Comparison of ENCODE assay signal across 15 cellular contexts in the genomic region with DNA sequence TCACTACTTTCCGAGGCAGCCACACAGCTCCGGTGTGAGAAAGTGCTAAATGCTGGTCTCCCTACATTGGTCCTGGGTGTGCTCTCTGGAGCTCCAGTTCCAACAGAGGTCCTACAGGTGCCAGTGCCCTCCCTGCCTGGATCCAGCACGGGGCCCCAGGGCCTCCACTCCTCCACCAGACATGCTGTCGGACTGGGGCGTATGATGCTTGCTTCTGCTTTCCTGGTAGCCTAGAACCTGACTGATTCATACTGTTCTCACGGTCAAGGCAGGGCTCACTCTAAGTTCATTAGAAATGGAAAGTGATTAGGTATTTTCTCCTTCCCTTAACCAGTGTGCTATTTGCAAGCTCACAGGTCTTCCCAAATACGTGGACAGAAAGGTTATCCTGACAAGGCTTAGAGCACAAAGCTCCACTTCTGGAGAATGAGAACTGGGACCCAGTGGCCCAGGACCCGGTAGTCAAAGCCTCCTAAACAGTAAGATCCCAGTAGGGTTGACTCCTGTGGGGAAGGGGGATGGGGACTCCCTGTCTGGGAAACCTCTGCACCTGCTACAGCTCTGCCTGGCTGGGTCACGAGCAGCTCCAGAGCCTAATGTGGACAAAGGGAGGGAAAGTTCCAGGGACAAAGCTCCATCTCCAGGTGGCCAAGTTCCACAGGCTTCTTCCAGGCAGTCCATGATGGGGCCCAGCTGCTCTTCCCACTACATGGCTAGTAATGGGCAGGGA.
DNase-seq lines count a peak whose midpoint lies in the region; ATAC-seq and TF ChIP-seq lines count a peak whose summit lies in the region.
"Had no signal": no experiment of that assay in that cellular context is flagged by ENCODE, and none has a peak within 500 bp of the region (broad histone marks: within the 10 kb centered on the region; RNA-seq: fewer than 3 reads in every experiment).

No MANE protein-coding gene starts in this region.

- ATAC-seq in GM18861 (IDR thresholded peaks at IDR 0.05; ENCODE audit: unreplicated experiment) (peak; percentile 66), GM21526 (IDR thresholded peaks at IDR 0.05; ENCODE audit: low FRiP score, unreplicated experiment) (peak; percentile 73), HG03175 (IDR thresholded peaks at IDR 0.05; ENCODE audit: unreplicated experiment) (peak; percentile 69), naive B cell (ENCODE audit: low read depth in 2 of 2) (no peak), heart left ventricle (no peak)

- peaks cover 2 to 9% (median 5%) of the 10 kb centered on the region in 7 donors for H3K9me3 Mint-ChIP-seq in naive B cell

- peaks cover 63 to 85% (median 82%) of the 10 kb centered on the region in 3 donors for H3K4me1 Mint-ChIP-seq in naive B cell
- H3K4me1 Mint-ChIP-seq: CD4-positive, alpha-beta memory T cell had no signal

- H3K9ac ChIP-seq in MM.1S (ENCODE audit: low read length) = no peak overlapping the region

- no peaks in the 10 kb centered on the region for H3K79me2 ChIP-seq in MM.1S (ENCODE audit: low read length)

- no peak overlapping the region for H2AFZ ChIP-seq in MM.1S (ENCODE audit: low read length)

- TF ChIP-seq POLR2A in heart left ventricle (IDR thresholded peaks at IDR 0.05) = no peak

- no peaks in the 10 kb centered on the region for H4K20me1 ChIP-seq in MM.1S (ENCODE audit: insufficient read depth, low read length)

- peak overlapping the region in 4 of 6 donors; percentile 53 to 88 (median 76) for H3K27ac Mint-ChIP-seq in naive B cell

- no peak for TF ChIP-seq CTCF in MM.1S (IDR thresholded peaks at IDR 0.05; ENCODE audit: low read length)
- TF ChIP-seq CTCF in heart left ventricle (IDR thresholded peaks at IDR 0.05) = no peak

- H3K27me3 Mint-ChIP-seq in naive B cell = no peaks in the 10 kb centered on the region

- H3K9me3 ChIP-seq in MM.1S (replicated peaks; ENCODE audit: insufficient read depth, low read length) = no peaks in the 10 kb centered on the region
- H3K9me3 ChIP-seq in heart left ventricle = peaks cover 0 to 7% (median 0%) of the 10 kb centered on the region in 12 donors
- H3K9me3 ChIP-seq: testis had no signal

- no peaks in the 10 kb centered on the region for H3F3A ChIP-seq in MM.1S (ENCODE audit: insufficient read depth, low read length)

- H3K9me2 ChIP-seq in MM.1S (replicated peaks; ENCODE audit: insufficient read depth, low read length) = no peaks in the 10 kb centered on the region

- H3K4me3 ChIP-seq in MM.1S (ENCODE audit: low read length) = no peak overlapping the region
- no peak overlapping the region for H3K4me3 ChIP-seq in heart left ventricle
- H3K4me3 ChIP-seq: testis had no signal

- H3K4me3 Mint-ChIP-seq in naive B cell = no peak overlapping the region

- H3K4me1 ChIP-seq in MM.1S (ENCODE audit: low read length) (no peaks in the 10 kb centered on the region), heart left ventricle (no peaks in the 10 kb centered on the region)
- H3K4me1 ChIP-seq: testis had no signal

- H3K36me3 Mint-ChIP-seq in naive B cell = peaks cover 42 to 50% of the 10 kb centered on the region in 2 donors
- H3K36me3 Mint-ChIP-seq: CD4-positive, alpha-beta memory T cell had no signal

- no peak overlapping the region for H3K27ac ChIP-seq in MM.1S (ENCODE audit: low read length)
- no peak overlapping the region for H3K27ac ChIP-seq in heart left ventricle
- H3K27ac ChIP-seq: HL-60, testis had no signal

- DNase-seq in naive B cell = no peak
- DNase-seq in NCI-H2081 treated with DMSO at 0.1 percent for 48 hours (lab: John Stamatoyannopoulos, UW) = no peak
- DNase-seq in middle frontal gyrus (ENCODE audit: extremely low spot score, low spot score) = no peak
- no peak for DNase-seq in MM.1S
- DNase-seq in heart left ventricle = no peak
- DNase-seq: CD4-positive, alpha-beta memory T cell; central memory CD4-positive, alpha-beta T cell; NCI-H1105 treated with DMSO at 0.1 percent for 48 hours; nucleus accumbens; stimulated activated CD4-positive, alpha-beta T cell treated with anti-CD3 and anti-CD28 coated beads, Interleukin-4, amount 100 ng/mL, for 4 hours; testis had no signal

- intact Hi-C loops in heart left ventricle (cut with DNase I) = no loop called here

- H3K27me3 ChIP-seq in MM.1S (replicated peaks; ENCODE audit: insufficient read depth, low read length) (no peaks in the 10 kb centered on the region; the same call in 1 of the 2 replicates), heart left ventricle (peaks cover 0 to 30% (median 0%) of the 10 kb centered on the region in 9 donors)
- H3K27me3 ChIP-seq: testis had no signal

- 78 to 83% (median 81%) methylated on average over 8 to 9 of the region's 9 CpGs for WGBS in heart left ventricle, 4 donors

- H3K36me3 ChIP-seq in MM.1S (replicated peaks; ENCODE audit: insufficient read depth, low read length) (no peaks in the 10 kb centered on the region), heart left ventricle (no peaks in the 10 kb centered on the region)

- H3K4me2 ChIP-seq in MM.1S (ENCODE audit: low read depth, low read length) = no peak overlapping the region

Comparison
In these comparisons a context has a peak if more than half of its experiments do, and no peak if none do; other contexts are left out.
1. ATAC-seq: peak in GM18861 (single experiment), GM21526 (single experiment) and HG03175 (single experiment); none in naive B cell (0 of 2) and heart left ventricle (0 of 4).